In the genomic region with DNA sequence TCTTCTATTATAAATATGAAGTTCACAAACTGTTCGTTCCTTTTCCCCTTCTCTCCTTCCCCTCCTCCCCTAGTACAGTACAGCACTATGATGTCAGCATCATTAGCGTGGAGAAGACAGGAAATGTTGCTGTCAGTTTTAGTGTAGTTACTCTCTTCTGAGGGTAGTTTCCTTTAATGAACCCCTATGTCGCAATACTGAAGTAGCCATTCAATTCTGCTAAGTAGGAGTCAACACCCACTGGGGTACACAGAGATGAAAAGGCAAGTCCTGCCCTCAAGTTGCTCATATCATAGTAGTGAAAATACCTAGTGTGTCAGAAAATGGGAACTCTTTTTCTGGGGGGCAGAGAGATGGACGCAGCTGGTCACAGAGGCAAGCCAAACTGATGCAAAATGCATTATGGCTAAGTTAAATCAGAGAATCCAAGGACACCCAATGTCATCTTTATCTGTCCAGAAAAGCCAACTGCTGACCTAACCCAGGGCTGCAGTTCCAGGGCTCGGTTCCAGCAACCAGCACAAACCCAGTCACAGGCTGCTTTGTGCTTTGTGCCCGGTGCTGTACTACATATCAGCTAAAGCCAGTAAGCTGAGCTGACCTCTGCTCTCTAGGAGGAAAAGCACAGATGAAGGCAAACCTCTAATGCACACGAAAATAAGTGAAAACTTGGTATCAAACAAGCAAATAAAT, we compare ENCODE assay signal across 28 cellular contexts. TPM values are rescaled to one million over a fixed set of nuclear protein-coding genes. Genes with fewer than 3 reads are reported as not detected.
DNase-seq lines count a peak whose midpoint lies in the region; ATAC-seq and TF ChIP-seq lines count a peak whose summit lies in the region.
"Had no signal": no experiment of that assay in that cellular context is flagged by ENCODE, and none has a peak within 500 bp of the region (broad histone marks: within the 10 kb centered on the region; RNA-seq: fewer than 3 reads in every experiment).

No MANE protein-coding gene starts in this region.

- H2BK120ac ChIP-seq in IMR-90 (ENCODE audit: low read depth, low read length), result no peak overlapping the region

- H3K9me1 ChIP-seq in IMR-90 (ENCODE audit: insufficient read depth, low read length), result no peaks in the 10 kb centered on the region

- POLR2A ChIA-PET in IMR-90 (lab: Charles Lee; ENCODE audit: unreplicated experiment), result no interaction called here
- POLR2A ChIA-PET in activated CD8-positive, alpha-beta T cell treated with anti-CD3 and anti-CD28 coated beads, Interleukin-2, amount 10 ng/mL, durations not matched to agents 7 days and 5 days (lab: Charles Lee), result no interaction called here

- H3K27ac ChIP-seq in IMR-90 (ENCODE audit: insufficient read depth, low read length) (no peak overlapping the region), dorsolateral prefrontal cortex (peak overlapping the region in 31 of 59 donors; percentile 4 to 85 (median 48)), right cardiac atrium (ENCODE audit: low read length) (peak overlapping the region; percentile 52)
- H3K27ac ChIP-seq: C4-2B, cardiac muscle cell, hepatocyte, lower lobe of right lung, RWPE1 had no signal

- no peak overlapping the region for H3K4me2 ChIP-seq in IMR-90 (ENCODE audit: low read depth, low read length)
- H3K4me2 ChIP-seq: hepatocyte had no signal

- H2AFZ ChIP-seq in IMR-90 (replicated peaks; ENCODE audit: low read length, poor library complexity), result no peak overlapping the region
- H2AFZ ChIP-seq: hepatocyte had no signal

- dilution Hi-C loops in IMR-90 (cut with HindIII; ENCODE audit: low sequenced_read_pairs, unreplicated experiment), result no loop called here

- H4K91ac ChIP-seq in IMR-90 (ENCODE audit: insufficient read depth, low read depth, low read length), result no peak overlapping the region

- BruUV-seq in IMR-90 (replicated peaks; lab: Mats Ljungman, UMichigan), result no TSS peak

- no peak for TF ChIP-seq RAD21 in IMR-90 (IDR thresholded peaks at IDR 0.05; ENCODE audit: low read length)

- no peak overlapping the region for H3K18ac ChIP-seq in IMR-90 (ENCODE audit: low read depth, low read length)

- H3K4me1 ChIP-seq in IMR-90 (ENCODE audit: control insufficient read depth, insufficient read depth, low read length) (no peaks in the 10 kb centered on the region), right cardiac atrium (ENCODE audit: control insufficient read depth, insufficient read depth, low read length) (peaks cover 6% of the 10 kb centered on the region)
- H3K4me1 ChIP-seq: lower lobe of right lung had no signal

- H3K4me3 Mint-ChIP-seq in activated CD8-positive, alpha-beta T cell treated with anti-CD3 and anti-CD28 coated beads, Interleukin-2, amount 10 ng/mL, durations not matched to agents 7 days and 5 days, result no peak overlapping the region
- no peak overlapping the region for H3K4me3 Mint-ChIP-seq in activated T-helper 2 cell treated with anti-CD3 and anti-CD28 coated beads, Interferon-gamma antibody, Interleukin-2, Interleukin-4, amounts not matched to agents 10 μg/mL and 5 μg/mL and 100 μg/mL, durations not matched to agents 14 hours and 24 hours and 36 hours (ENCODE audit: low read depth)
- H3K4me3 Mint-ChIP-seq: activated B cell treated with CpG ODN at 0.5 μM for 24 hours; activated CD4-positive, alpha-beta memory T cell treated with anti-CD3 and anti-CD28 coated beads, Interleukin-2, amount 10 ng/mL, durations not matched to agents 7 days and 5 days; IgD-negative memory B cell; stimulated activated naive CD8-positive, alpha-beta T cell treated with anti-CD3 and anti-CD28 coated beads, Interleukin-15, Interleukin-2, amounts not matched to agents 100 ng/mL and 50 ng/mL, for 24 hours; type B pancreatic cell had no signal

- H3K9me3 ChIP-seq in IMR-90 (ENCODE audit: control insufficient read depth, insufficient read depth, low read length), result no peaks in the 10 kb centered on the region
- H3K9me3 ChIP-seq in right cardiac atrium (ENCODE audit: control insufficient read depth, low read length), result no peaks in the 10 kb centered on the region
- H3K9me3 ChIP-seq: HAP-1, lower lobe of right lung had no signal

- no peak overlapping the region for H3K23ac ChIP-seq in IMR-90 (ENCODE audit: low read depth, low read length)

- in situ Hi-C loops in IMR-90 (cut with MboI; ENCODE audit: low sequenced_read_pairs), result no loop called here

- H3K27ac Mint-ChIP-seq in activated CD8-positive, alpha-beta T cell treated with anti-CD3 and anti-CD28 coated beads, Interleukin-2, amount 10 ng/mL, durations not matched to agents 7 days and 5 days, result no peak overlapping the region
- H3K27ac Mint-ChIP-seq in activated T-helper 2 cell treated with anti-CD3 and anti-CD28 coated beads, Interferon-gamma antibody, Interleukin-2, Interleukin-4, amounts not matched to agents 10 μg/mL and 5 μg/mL and 100 μg/mL, durations not matched to agents 14 hours and 24 hours and 36 hours, result no peak overlapping the region
- H3K27ac Mint-ChIP-seq: activated B cell treated with CpG ODN at 0.5 μM for 24 hours; activated CD4-positive, alpha-beta memory T cell treated with anti-CD3 and anti-CD28 coated beads, Interleukin-2, amount 10 ng/mL, durations not matched to agents 7 days and 5 days; IgD-negative memory B cell; stimulated activated naive CD8-positive, alpha-beta T cell treated with anti-CD3 and anti-CD28 coated beads, Interleukin-15, Interleukin-2, amounts not matched to agents 100 ng/mL and 50 ng/mL, for 24 hours; type B pancreatic cell had no signal

- DNase-seq in IMR-90, result no peak
- peak in 9 of 10 donors; percentile 42 to 76 (median 62) for DNase-seq in dorsolateral prefrontal cortex
- peak in 2 of 3 donors; percentile 40 to 57 for DNase-seq in right cardiac atrium
- peak; percentile 45 for DNase-seq in putamen (ENCODE audit: low spot score)
- DNase-seq in T-helper 9 cell, result no peak
- no peak for DNase-seq in activated CD8-positive, alpha-beta T cell treated with anti-CD3 and anti-CD28 coated beads, Interleukin-2, amount 10 ng/mL, durations not matched to agents 7 days and 5 days
- no peak for DNase-seq in activated T-helper 2 cell treated with anti-CD3 and anti-CD28 coated beads, Interferon-gamma antibody, Interleukin-2, Interleukin-4, amounts not matched to agents 10 μg/mL and 5 μg/mL and 100 μg/mL, durations not matched to agents 14 hours and 24 hours and 36 hours (ENCODE audit: low spot score)
- DNase-seq: activated B cell treated with CpG ODN at 0.5 μM for 24 hours; activated CD4-positive, alpha-beta memory T cell treated with anti-CD3 and anti-CD28 coated beads, Interleukin-2, amount 10 ng/mL, durations not matched to agents 7 days and 5 days; dermis blood vessel endothelial cell; lower lobe of right lung; NCI-H1417 treated with DMSO at 0.1 percent for 48 hours; NCI-H510A treated with DMSO at 0.1 percent for 48 hours; retina; stimulated activated CD4-positive, alpha-beta T cell treated with anti-CD3 and anti-CD28 coated beads, Interleukin-12 subunit alpha, Interleukin-12 subunit beta, amount 100 ng/mL, for 4 hours; stimulated activated CD4-positive, alpha-beta T cell treated with anti-CD3 and anti-CD28 coated beads, Interleukin-4, amount 100 ng/mL, for 4 hours; T1000 had no signal

- no peak overlapping the region for H2AK5ac ChIP-seq in IMR-90 (ENCODE audit: low read depth, low read length)

- no peak overlapping the region for H2BK15ac ChIP-seq in IMR-90 (ENCODE audit: low read depth, low read length)

- H3K56ac ChIP-seq in IMR-90 (ENCODE audit: extremely low read depth, insufficient read depth, low read length), result no peak overlapping the region

- CTCF ChIA-PET in IMR-90 (lab: Yijun Ruan, JAX), result no interaction called here
- CTCF ChIA-PET in activated CD8-positive, alpha-beta T cell treated with anti-CD3 and anti-CD28 coated beads, Interleukin-2, amount 10 ng/mL, durations not matched to agents 7 days and 5 days (lab: Charles Lee), result no interaction called here

- TF ChIP-seq POLR2A in IMR-90 (IDR thresholded peaks at IDR 0.05; ENCODE audit: low read depth, low read length), result no peak

- no peaks in the 10 kb centered on the region for H3K27me3 Mint-ChIP-seq in activated CD8-positive, alpha-beta T cell treated with anti-CD3 and anti-CD28 coated beads, Interleukin-2, amount 10 ng/mL, durations not matched to agents 7 days and 5 days (ENCODE audit: low read depth)
- H3K27me3 Mint-ChIP-seq in activated T-helper 2 cell treated with anti-CD3 and anti-CD28 coated beads, Interferon-gamma antibody, Interleukin-2, Interleukin-4, amounts not matched to agents 10 μg/mL and 5 μg/mL and 100 μg/mL, durations not matched to agents 14 hours and 24 hours and 36 hours (ENCODE audit: low read depth), result no peaks in the 10 kb centered on the region
- H3K27me3 Mint-ChIP-seq: activated B cell treated with CpG ODN at 0.5 μM for 24 hours; activated CD4-positive, alpha-beta memory T cell treated with anti-CD3 and anti-CD28 coated beads, Interleukin-2, amount 10 ng/mL, durations not matched to agents 7 days and 5 days; IgD-negative memory B cell; stimulated activated naive CD8-positive, alpha-beta T cell treated with anti-CD3 and anti-CD28 coated beads, Interleukin-15, Interleukin-2, amounts not matched to agents 100 ng/mL and 50 ng/mL, for 24 hours; type B pancreatic cell had no signal

- ATAC-seq in IMR-90 (ENCODE audit: low read depth), result no peak
- ATAC-seq in right cardiac atrium, result peak; percentile 56 to 70
- no peak for ATAC-seq in activated CD8-positive, alpha-beta T cell treated with anti-CD3 and anti-CD28 coated beads, Interleukin-2, amount 10 ng/mL, durations not matched to agents 7 days and 5 days
- no peak for ATAC-seq in GM21381 (IDR thresholded peaks at IDR 0.05; ENCODE audit: unreplicated experiment)
- ATAC-seq: lower lobe of right lung had no signal

- no peaks in the 10 kb centered on the region for H3K36me3 Mint-ChIP-seq in activated CD8-positive, alpha-beta T cell treated with anti-CD3 and anti-CD28 coated beads, Interleukin-2, amount 10 ng/mL, durations not matched to agents 7 days and 5 days (ENCODE audit: low read depth)
- H3K36me3 Mint-ChIP-seq in activated T-helper 2 cell treated with anti-CD3 and anti-CD28 coated beads, Interferon-gamma antibody, Interleukin-2, Interleukin-4, amounts not matched to agents 10 μg/mL and 5 μg/mL and 100 μg/mL, durations not matched to agents 14 hours and 24 hours and 36 hours (ENCODE audit: low read depth), result no peaks in the 10 kb centered on the region
- H3K36me3 Mint-ChIP-seq: IgD-negative memory B cell, type B pancreatic cell had no signal

- TF ChIP-seq CTCF in IMR-90 (conservative IDR thresholded peaks at IDR 0.05; ENCODE audit: low read depth, low read length), result no peak
- TF ChIP-seq CTCF in dorsolateral prefrontal cortex (IDR thresholded peaks at IDR 0.05 in 54 of 56, conservative IDR thresholded peaks at IDR 0.05 in 2 of 56; ENCODE audit: low read depth in 1 of 56, partially characterized antibody in 56 of 56), result no peak

- H4K20me1 ChIP-seq in IMR-90 (ENCODE audit: insufficient read depth, low read length), result no peaks in the 10 kb centered on the region

- no peaks in the 10 kb centered on the region for H3K79me1 ChIP-seq in IMR-90 (ENCODE audit: low read depth in 1 of 2, low read length in 2 of 2)

- H3K4ac ChIP-seq in IMR-90 (ENCODE audit: low read depth, low read length), result no peak overlapping the region

- 47% methylated on average over 2 of the region's 7 CpGs; no CpG with 5 or more reads in 1 of the 2 experiments for WGBS in IMR-90 (ENCODE audit: extremely low coverage in 2 of 2, insufficient read length in 1 of 2), 2 experiments
- WGBS in right cardiac atrium, result 35% methylated on average over 7 of the region's 7 CpGs

- no peak overlapping the region for H2BK5ac ChIP-seq in IMR-90 (ENCODE audit: low read depth, low read length, poor library complexity, severe bottlenecking)

- H3K9me3 Mint-ChIP-seq in activated CD8-positive, alpha-beta T cell treated with anti-CD3 and anti-CD28 coated beads, Interleukin-2, amount 10 ng/mL, durations not matched to agents 7 days and 5 days (ENCODE audit: insufficient read depth), result no peaks in the 10 kb centered on the region
- H3K9me3 Mint-ChIP-seq in activated T-helper 2 cell treated with anti-CD3 and anti-CD28 coated beads, Interferon-gamma antibody, Interleukin-2, Interleukin-4, amounts not matched to agents 10 μg/mL and 5 μg/mL and 100 μg/mL, durations not matched to agents 14 hours and 24 hours and 36 hours, result no peaks in the 10 kb centered on the region
- H3K9me3 Mint-ChIP-seq: activated B cell treated with CpG ODN at 0.5 μM for 24 hours; activated CD4-positive, alpha-beta memory T cell treated with anti-CD3 and anti-CD28 coated beads, Interleukin-2, amount 10 ng/mL, durations not matched to agents 7 days and 5 days; stimulated activated naive CD8-positive, alpha-beta T cell treated with anti-CD3 and anti-CD28 coated beads, Interleukin-15, Interleukin-2, amounts not matched to agents 100 ng/mL and 50 ng/mL, for 24 hours; type B pancreatic cell had no signal

- H3K14ac ChIP-seq in IMR-90 (replicated peaks; ENCODE audit: low read depth, low read length), result no peak overlapping the region

- no peaks in the 10 kb centered on the region for H3K4me1 Mint-ChIP-seq in activated CD8-positive, alpha-beta T cell treated with anti-CD3 and anti-CD28 coated beads, Interleukin-2, amount 10 ng/mL, durations not matched to agents 7 days and 5 days (ENCODE audit: low read depth)
- H3K4me1 Mint-ChIP-seq in activated T-helper 2 cell treated with anti-CD3 and anti-CD28 coated beads, Interferon-gamma antibody, Interleukin-2, Interleukin-4, amounts not matched to agents 10 μg/mL and 5 μg/mL and 100 μg/mL, durations not matched to agents 14 hours and 24 hours and 36 hours (ENCODE audit: low read depth), result no peaks in the 10 kb centered on the region
- H3K4me1 Mint-ChIP-seq: activated B cell treated with CpG ODN at 0.5 μM for 24 hours; activated CD4-positive, alpha-beta memory T cell treated with anti-CD3 and anti-CD28 coated beads, Interleukin-2, amount 10 ng/mL, durations not matched to agents 7 days and 5 days; IgD-negative memory B cell had no signal

- no peak overlapping the region for H2BK20ac ChIP-seq in IMR-90 (ENCODE audit: low read depth, low read length)

- H3K4me3 ChIP-seq in IMR-90 (ENCODE audit: insufficient read depth, low read depth, low read length) (no peak overlapping the region), dorsolateral prefrontal cortex (no peak overlapping the region), right cardiac atrium (ENCODE audit: low read length) (no peak overlapping the region)
- H3K4me3 ChIP-seq: cardiac muscle cell, HAP-1, hepatocyte, lower lobe of right lung had no signal

- H3K9ac ChIP-seq in IMR-90 (ENCODE audit: low read depth, low read length), result no peak overlapping the region

- H4K8ac ChIP-seq in IMR-90 (ENCODE audit: low read depth in 2 of 2, low read length in 2 of 2), result no peak overlapping the region

- no peak overlapping the region for H2AK9ac ChIP-seq in IMR-90 (replicated peaks; ENCODE audit: low read depth, low read length, poor library complexity)

- intact Hi-C loops in IMR-90 (cut with micrococcal nuclease), result no loop called here
- intact Hi-C loops in dorsolateral prefrontal cortex (cut with DNase I), result no loop called here
- intact Hi-C loops in right cardiac atrium (cut with DNase I), result no loop called here
- intact Hi-C loops in activated T-helper 2 cell treated with anti-CD3 and anti-CD28 coated beads, Interferon-gamma antibody, Interleukin-2, Interleukin-4, amounts not matched to agents 10 μg/mL and 5 μg/mL and 100 μg/mL, durations not matched to agents 14 hours and 24 hours and 36 hours (cut with micrococcal nuclease), result no loop called here

- H3K27me3 ChIP-seq in IMR-90 (ENCODE audit: control insufficient read depth, insufficient read depth, low read length), result no peaks in the 10 kb centered on the region
- H3K27me3 ChIP-seq in dorsolateral prefrontal cortex, result peaks cover 0 to 66% (median 2%) of the 10 kb centered on the region in 45 donors
- no peaks in the 10 kb centered on the region for H3K27me3 ChIP-seq in right cardiac atrium (ENCODE audit: control insufficient read depth, insufficient read depth)
- H3K27me3 ChIP-seq: cardiac muscle cell, hepatocyte had no signal

- H4K5ac ChIP-seq in IMR-90 (ENCODE audit: low read depth, low read length), result no peak overlapping the region

- H3K36me3 ChIP-seq in IMR-90 (ENCODE audit: control insufficient read depth, insufficient read depth, low read length), result no peaks in the 10 kb centered on the region
- H3K36me3 ChIP-seq: cardiac muscle cell, HAP-1, lower lobe of right lung had no signal

RNA-seq across cellular contexts. Expression of gene GRIA3, which starts 31.5 kb away (rescaled TPM):
- total RNA-seq in IMR-90 (2012; rRNA removed) (not detected in 2 replicates), dorsolateral prefrontal cortex (100 to 1,000 TPM in 100 of 120 experiments, 10 to 100 TPM in 20; 44.8 to 176 (median 130) TPM), right cardiac atrium (1 to 10 TPM; 3.1 to 5.4 (median 4.6) TPM)
- polyA plus RNA-seq in IMR-90 (2012; rRNA removed) (not detected in 2 replicates), right cardiac atrium (1.6 TPM)
- not detected in 2 replicates for polyA plus RNA-seq in IMR-90 (2012; cell fraction: cytosol; rRNA removed)
- not detected in 2 replicates for polyA plus RNA-seq in IMR-90 (2012; cell fraction: nucleus; rRNA removed; ENCODE audit: low replicate concordance)
- not detected for total RNA-seq in activated CD8-positive, alpha-beta T cell treated with anti-CD3 and anti-CD28 coated beads, Interleukin-2, amount 10 ng/mL, durations not matched to agents 7 days and 5 days
- total RNA-seq in activated T-helper 2 cell treated with anti-CD3 and anti-CD28 coated beads, Interferon-gamma antibody, Interleukin-2, Interleukin-4, amounts not matched to agents 10 μg/mL and 5 μg/mL and 100 μg/mL, durations not matched to agents 14 hours and 24 hours and 36 hours, result not detected in 2 replicates
- total RNA-seq: activated B cell treated with CpG ODN at 0.5 μM for 24 hours; activated CD4-positive, alpha-beta memory T cell treated with anti-CD3 and anti-CD28 coated beads, Interleukin-2, amount 10 ng/mL, durations not matched to agents 7 days and 5 days; G401; MCF 10A had no signal
- polyA plus RNA-seq: IgD-negative memory B cell had no signal

Comparison
In these comparisons a context has a peak if more than half of its experiments do, and no peak if none do; other contexts are left out.
1. ATAC-seq: peak in right cardiac atrium (2 of 2); none in IMR-90 (single experiment), activated CD8-positive, alpha-beta T cell treated with anti-CD3 and anti-CD28 coated beads, Interleukin-2, amount 10 ng/mL, durations not matched to agents 7 days and 5 days (single experiment) and GM21381 (single experiment).
2. DNase-seq: peak in dorsolateral prefrontal cortex (9 of 10), right cardiac atrium (2 of 3) and putamen (single experiment); none in IMR-90 (single experiment), T-helper 9 cell (single experiment), activated CD8-positive, alpha-beta T cell treated with anti-CD3 and anti-CD28 coated beads, Interleukin-2, amount 10 ng/mL, durations not matched to agents 7 days and 5 days (single experiment) and activated T-helper 2 cell treated with anti-CD3 and anti-CD28 coated beads, Interferon-gamma antibody, Interleukin-2, Interleukin-4, amounts not matched to agents 10 μg/mL and 5 μg/mL and 100 μg/mL, durations not matched to agents 14 hours and 24 hours and 36 hours (single experiment).
3. RNA of gene GRIA3, which starts 31.5 kb away (total RNA-seq): 44.8 to 176 TPM in dorsolateral prefrontal cortex; 3.1 to 5.4 TPM in right cardiac atrium, not detected in IMR-90, not detected in activated CD8-positive, alpha-beta T cell treated with anti-CD3 and anti-CD28 coated beads, Interleukin-2, amount 10 ng/mL, durations not matched to agents 7 days and 5 days and not detected in activated T-helper 2 cell treated with anti-CD3 and anti-CD28 coated beads, Interferon-gamma antibody, Interleukin-2, Interleukin-4, amounts not matched to agents 10 μg/mL and 5 μg/mL and 100 μg/mL, durations not matched to agents 14 hours and 24 hours and 36 hours; every median in the first group is over 4 times any median in the second.